14 cellular contexts compared by ENCODE assay signal in the genomic region with DNA sequence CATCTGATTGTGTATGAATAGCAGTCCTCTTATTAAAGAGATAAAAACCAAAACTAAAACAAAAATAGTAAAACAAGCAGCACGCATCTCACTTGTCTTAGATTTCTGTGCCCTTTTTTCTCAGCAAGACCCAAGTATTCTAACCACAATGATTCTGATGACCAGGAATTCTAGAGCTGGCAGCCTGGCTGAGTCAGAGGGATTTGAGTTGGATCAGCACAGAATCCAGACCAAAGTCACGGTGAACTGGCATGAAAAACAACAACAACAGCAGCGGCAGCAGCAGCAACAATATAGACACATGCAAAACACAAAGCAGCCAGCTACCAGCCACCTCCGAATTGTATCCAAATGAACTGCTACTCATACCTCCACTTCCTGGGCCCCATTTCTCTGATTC.
DNase-seq lines count a peak whose midpoint lies in the region; TF ChIP-seq lines count a peak whose summit lies in the region.
"Had no signal": no experiment of that assay in that cellular context is flagged by ENCODE, and none has a peak within 500 bp of the region (broad histone marks: within the 10 kb centered on the region; RNA-seq: fewer than 3 reads in every experiment).

No MANE protein-coding gene starts in this region.

- H3K4me3 ChIP-seq in AG09309 (ENCODE audit: control insufficient read depth, low read depth, low read length) (no peak overlapping the region), MG63 (peak overlapping the region; percentile 9), brain microvascular endothelial cell (ENCODE audit: low read depth, low read length) (no peak overlapping the region), tibial artery (no peak overlapping the region)
- H3K4me3 ChIP-seq: spleen, upper lobe of left lung had no signal

- DNase-seq in AG09309 (ENCODE audit: low read depth) (peak; percentile 49), MG63 (peak; percentile 83), brain microvascular endothelial cell (peak; percentile 62), kidney glomerular epithelial cell (lab: John Stamatoyannopoulos, UW) (peak; percentile 50), SK-N-DZ (ENCODE audit: low spot score) (no peak), tibial artery (no peak), GF-D8 (lab: John Stamatoyannopoulos, UW) (no peak), NCI-H1092 (lab: John Stamatoyannopoulos, UW) (no peak)
- DNase-seq: activated T-cell treated with anti-CD3 and anti-CD28 coated beads, Interleukin-2, amount 50 U/mL, for 24 hours; AML-193; left cardiac atrium; NCI-H2171; spleen; upper lobe of left lung had no signal

- no peak for TF ChIP-seq CTCF in AG09309 (IDR thresholded peaks at IDR 0.05; ENCODE audit: control insufficient read depth, insufficient read depth, low read depth, low read length, missing control alignments)
- no peak for TF ChIP-seq CTCF in brain microvascular endothelial cell (IDR thresholded peaks at IDR 0.05; ENCODE audit: low read depth, low read length, missing control alignments)
- no peak for TF ChIP-seq CTCF in tibial artery (IDR thresholded peaks at IDR 0.05)

- H3K9me3 ChIP-seq in MG63 (peaks cover 4% of the 10 kb centered on the region), tibial artery (no peaks in the 10 kb centered on the region)

- H3K27ac ChIP-seq in brain microvascular endothelial cell = no peak overlapping the region
- no peak overlapping the region for H3K27ac ChIP-seq in tibial artery
- H3K27ac ChIP-seq: spleen, upper lobe of left lung had no signal

- no peaks in the 10 kb centered on the region for H3K36me3 ChIP-seq in MG63
- H3K36me3 ChIP-seq in brain microvascular endothelial cell (replicated peaks) = no peaks in the 10 kb centered on the region
- H3K36me3 ChIP-seq in tibial artery = no peaks in the 10 kb centered on the region
- H3K36me3 ChIP-seq: spleen, upper lobe of left lung had no signal

- intact Hi-C loops in tibial artery (cut with DNase I; ENCODE audit: low total_unique reads) = no loop called here

- in situ Hi-C loops in brain microvascular endothelial cell (cut with HindIII; ENCODE audit: low pct_ligation_motif_present, low sequenced_read_pairs) = no loop called here

- no peaks in the 10 kb centered on the region for H3K4me1 ChIP-seq in tibial artery
- H3K4me1 ChIP-seq: upper lobe of left lung had no signal

- no peaks in the 10 kb centered on the region for H3K27me3 ChIP-seq in MG63
- H3K27me3 ChIP-seq in brain microvascular endothelial cell (replicated peaks) = no peaks in the 10 kb centered on the region
- H3K27me3 ChIP-seq in tibial artery = no peaks in the 10 kb centered on the region
- H3K27me3 ChIP-seq: spleen, upper lobe of left lung had no signal

Comparison
In these comparisons a context has a peak if more than half of its experiments do, and no peak if none do; other contexts are left out.
1. DNase-seq: peak in AG09309 (single experiment), MG63 (single experiment), brain microvascular endothelial cell (single experiment) and kidney glomerular epithelial cell (single experiment); none in SK-N-DZ (single experiment), tibial artery (0 of 2), GF-D8 (single experiment) and NCI-H1092 (single experiment).